Comparison of ENCODE assay signal across 26 cellular contexts in genomic region chr2:64014628-64015027, GRCh38.
"Had no signal": no experiment of that assay in that cellular context is flagged by ENCODE, and none has a peak within 500 bp of the region (broad histone marks: within the 10 kb centered on the region; RNA-seq: fewer than 3 reads in every experiment).

No MANE protein-coding gene starts in this region.

- H2AFZ ChIP-seq: hepatocyte, neural progenitor cell had no signal

- H3K4me3 ChIP-seq: hepatocyte, left ventricle myocardium inferior, lung, neural progenitor cell, ovary, prostate gland, sigmoid colon, suprapubic skin, thoracic aorta, tibial artery, uterus had no signal

- H3K27me3 Mint-ChIP-seq: naive B cell; stimulated activated naive CD8-positive, alpha-beta T cell treated with anti-CD3 and anti-CD28 coated beads, Interleukin-15, Interleukin-2, amounts not matched to agents 100 ng/mL and 50 ng/mL, for 24 hours had no signal

- H3K9ac ChIP-seq: neural progenitor cell had no signal

- H3K4me3 Mint-ChIP-seq: mesothelial cell of epicardium; naive B cell; natural killer cell; nephron progenitor cell; neural progenitor cell; stimulated activated effector memory CD8-positive, alpha-beta T cell treated with anti-CD3 and anti-CD28 coated beads, Interleukin-12 subunit alpha, Interleukin-12 subunit beta, amount 100 ng/mL, for 72 hours; stimulated activated naive CD8-positive, alpha-beta T cell treated with anti-CD3 and anti-CD28 coated beads, Interleukin-15, Interleukin-2, amounts not matched to agents 100 ng/mL and 50 ng/mL, for 24 hours had no signal

- H3K27ac ChIP-seq: hepatocyte, neural progenitor cell, ovary, prostate gland, sigmoid colon, suprapubic skin, thoracic aorta, tibial artery, uterus had no signal

- H3K9me3 ChIP-seq: heart right ventricle, left ventricle myocardium inferior, ovary, prostate gland, sigmoid colon, spleen, suprapubic skin, thoracic aorta, tibial artery, uterus had no signal

- H3K36me3 ChIP-seq: heart right ventricle, left ventricle myocardium inferior, neural progenitor cell, ovary, prostate gland, sigmoid colon, spleen, suprapubic skin, thoracic aorta, tibial artery, uterus had no signal

- H3K9me3 Mint-ChIP-seq: mesothelial cell of epicardium; naive B cell; natural killer cell; nephron progenitor cell; neural progenitor cell; stimulated activated effector memory CD8-positive, alpha-beta T cell treated with anti-CD3 and anti-CD28 coated beads, Interleukin-12 subunit alpha, Interleukin-12 subunit beta, amount 100 ng/mL, for 72 hours; stimulated activated naive CD8-positive, alpha-beta T cell treated with anti-CD3 and anti-CD28 coated beads, Interleukin-15, Interleukin-2, amounts not matched to agents 100 ng/mL and 50 ng/mL, for 24 hours had no signal

- H3K27me3 ChIP-seq: heart right ventricle, hepatocyte, neural progenitor cell, ovary, sigmoid colon, spleen, suprapubic skin, tibial artery, uterus had no signal

- DNase-seq: heart right ventricle; islet precursor cell; left ventricle myocardium inferior; mesendoderm; naive B cell; natural killer cell; nephron progenitor cell; ovary; posterior cingulate gyrus; sigmoid colon; small intestine; spleen; stimulated activated CD4-positive, alpha-beta T cell treated with anti-CD3 and anti-CD28 coated beads, Interleukin-4, amount 100 ng/mL, for 24 hours; stimulated activated naive CD4-positive, alpha-beta T cell; tibial artery; trophoblast cell; uterus had no signal

- H3K27ac Mint-ChIP-seq: natural killer cell; nephron progenitor cell; neural progenitor cell; stimulated activated effector memory CD8-positive, alpha-beta T cell treated with anti-CD3 and anti-CD28 coated beads, Interleukin-12 subunit alpha, Interleukin-12 subunit beta, amount 100 ng/mL, for 72 hours; stimulated activated naive CD8-positive, alpha-beta T cell treated with anti-CD3 and anti-CD28 coated beads, Interleukin-15, Interleukin-2, amounts not matched to agents 100 ng/mL and 50 ng/mL, for 24 hours had no signal

- H3K4me1 ChIP-seq: prostate gland, uterus had no signal

- H3K4me2 ChIP-seq: hepatocyte, neural progenitor cell had no signal

- H3K36me3 Mint-ChIP-seq: mesothelial cell of epicardium had no signal

- ATAC-seq: heart right ventricle; natural killer cell; stimulated activated effector memory CD8-positive, alpha-beta T cell treated with anti-CD3 and anti-CD28 coated beads, Interleukin-12 subunit alpha, Interleukin-12 subunit beta, amount 100 ng/mL, for 72 hours had no signal
